ENCODE assay signal across 8 cellular contexts in genomic region chr6:32622545-32623401, GRCh38. TPM values are rescaled to one million over a fixed set of nuclear protein-coding genes. Genes with fewer than 3 reads are reported as not detected.
DNase-seq lines count a peak whose midpoint lies in the region; ATAC-seq and TF ChIP-seq lines count a peak whose summit lies in the region.

No MANE protein-coding gene starts in this region.

- H3K36me3 ChIP-seq in CD4-positive, alpha-beta memory T cell (ENCODE audit: insufficient read depth, low read length) = no peaks in the 10 kb centered on the region
- H3K36me3 ChIP-seq in left lung = no peaks in the 10 kb centered on the region

- in situ Hi-C loops in SK-MEL-5 (cut with HindIII; ENCODE audit: low pct_unique_long_range_greater_than_20kb, low sequenced_read_pairs) = no loop called here

- peak overlapping the region in 1 of 2 donors; percentile 30 for H3K4me3 ChIP-seq in CD4-positive, alpha-beta memory T cell (ENCODE audit: low read length in 2 of 2)
- H3K4me3 ChIP-seq in left lung (no peak overlapping the region), dorsolateral prefrontal cortex (no peak overlapping the region)

- H3K9me3 ChIP-seq in CD4-positive, alpha-beta memory T cell (ENCODE audit: control insufficient read depth in 1 of 2, low read length in 2 of 2) = no peaks in the 10 kb centered on the region
- H3K9me3 ChIP-seq in left lung = peaks cover 0 to 4% of the 10 kb centered on the region in 2 donors

- no peaks in the 10 kb centered on the region for H3K27me3 Mint-ChIP-seq in CD4-positive, alpha-beta memory T cell
- H3K27me3 Mint-ChIP-seq in type B pancreatic cell = no peaks in the 10 kb centered on the region

- H3K27me3 ChIP-seq in CD4-positive, alpha-beta memory T cell (ENCODE audit: insufficient read depth, low read length) = no peaks in the 10 kb centered on the region
- H3K27me3 ChIP-seq in left lung (no peaks in the 10 kb centered on the region), dorsolateral prefrontal cortex (no peaks in the 10 kb centered on the region)

- peak overlapping the region; percentile 85 for H3K27ac ChIP-seq in CD4-positive, alpha-beta memory T cell (ENCODE audit: low read depth, low read length)
- H3K27ac ChIP-seq in left lung = peak overlapping the region in 1 of 2 donors; percentile 71
- no peak overlapping the region for H3K27ac ChIP-seq in dorsolateral prefrontal cortex

- no peaks in the 10 kb centered on the region for H3K36me3 Mint-ChIP-seq in CD4-positive, alpha-beta memory T cell
- no peaks in the 10 kb centered on the region for H3K36me3 Mint-ChIP-seq in type B pancreatic cell

- peaks cover 37 to 68% (median 44%) of the 10 kb centered on the region in 4 donors for H3K4me1 Mint-ChIP-seq in CD4-positive, alpha-beta memory T cell
- H3K4me1 Mint-ChIP-seq in type B pancreatic cell (ENCODE audit: unreplicated experiment) = no peaks in the 10 kb centered on the region

- POLR2A ChIA-PET in CD4-positive, alpha-beta memory T cell (lab: Charles Lee; ENCODE audit: partially characterized antibody) = interaction anchor here (0.6 to 2.7 kb wide), 16 partner anchors 10 to 703 kb away, joined by 3 to 15 read pairs (median 4); partner anchors contain the start of genes HLA-DQB1, PSMB8 and TAP2

- peaks cover 0 to 6% (median 3%) of the 10 kb centered on the region in 8 donors for H3K9me3 Mint-ChIP-seq in CD4-positive, alpha-beta memory T cell
- no peaks in the 10 kb centered on the region for H3K9me3 Mint-ChIP-seq in type B pancreatic cell

- peak; percentile 71 to 90 (median 86) for DNase-seq in CD4-positive, alpha-beta memory T cell
- DNase-seq in GM19238 (ENCODE audit: insufficient read length, low spot score) (peak; percentile 26), SK-MEL-5 (ENCODE audit: low read depth, low spot score) (peak; percentile 54), astrocyte of the hippocampus (ENCODE audit: low read depth, low spot score) (peak; percentile 39), left lung (no peak), type B pancreatic cell (ENCODE audit: extremely low spot score, unreplicated experiment) (no peak), dorsolateral prefrontal cortex (no peak)

- intact Hi-C loops in CD4-positive, alpha-beta memory T cell (cut with micrococcal nuclease) = loop anchor here (1.0 to 10.0 kb wide), 7 partner anchors 12 to 232 kb away; partner anchors contain the start of genes HLA-DRB1, PSMB9 and TAP1
- intact Hi-C loops in left lung (cut with DNase I) (no loop called here), dorsolateral prefrontal cortex (cut with DNase I) (no loop called here)

- H3K4me1 ChIP-seq in CD4-positive, alpha-beta memory T cell (ENCODE audit: insufficient read depth, low read length) = peaks cover 53% of the 10 kb centered on the region
- H3K4me1 ChIP-seq in left lung = peaks cover 0 to 18% of the 10 kb centered on the region in 2 donors

- TF ChIP-seq CTCF in left lung (IDR thresholded peaks at IDR 0.05) (peak in 1 of 2 donors; percentile 76), type B pancreatic cell (conservative IDR thresholded peaks at IDR 0.05) (peak; percentile 78), dorsolateral prefrontal cortex (IDR thresholded peaks at IDR 0.05 in 54 of 56, conservative IDR thresholded peaks at IDR 0.05 in 2 of 56; ENCODE audit: low read depth in 1 of 56, partially characterized antibody in 56 of 56) (peak in 27 of 56 donors; percentile 9 to 59 (median 39))

- H3K27ac Mint-ChIP-seq in CD4-positive, alpha-beta memory T cell = peak overlapping the region; percentile 82 to 99 (median 95)
- no peak overlapping the region for H3K27ac Mint-ChIP-seq in type B pancreatic cell

- CTCF ChIA-PET in CD4-positive, alpha-beta memory T cell (lab: Charles Lee; ENCODE audit: partially characterized antibody) = interaction anchor here (0.8 to 2.4 kb wide), 15 partner anchors 9 to 209 kb away, joined by 3 to 10 read pairs (median 5); partner anchors contain the start of gene HLA-DQB1

- ATAC-seq in HG03108 (IDR thresholded peaks at IDR 0.05; ENCODE audit: unreplicated experiment) = peak; percentile 63
- ATAC-seq in left lung = peak; percentile 95

- H3K4me3 Mint-ChIP-seq in CD4-positive, alpha-beta memory T cell = peak overlapping the region; percentile 28 to 75 (median 71)
- no peak overlapping the region for H3K4me3 Mint-ChIP-seq in type B pancreatic cell

RNA-seq across cellular contexts. Expression of gene HLA-DQA1, which starts 14.4 kb away (rescaled TPM):
- 1 to 10 TPM; 5.8 to 6.7 TPM for total RNA-seq in CD4-positive, alpha-beta memory T cell
- 1 to 10 TPM in 1 of 2 donors, not detected in 1; 4.7 TPM for polyA plus RNA-seq in CD4-positive, alpha-beta memory T cell
- total RNA-seq in SK-MEL-5 (2014; rRNA removed; shearing (Covaris generic)) = 0.08 and 0.37 TPM in 2 replicates
- 2.4 and 3.1 TPM in 2 replicates for polyA plus RNA-seq in SK-MEL-5 (2015; cell fraction: cytosol; rRNA removed)
- polyA plus RNA-seq in SK-MEL-5 (2015; cell fraction: nucleus; rRNA removed) = 0.26 and 0.52 TPM in 2 replicates
- total RNA-seq in left lung (100 to 1,000 TPM; 137 to 200 TPM), type B pancreatic cell (ENCODE audit: low replicate concordance) (not detected in 2 replicates), dorsolateral prefrontal cortex (10 to 100 TPM in 36 of 120 experiments, 1 to 10 TPM in 78, under 1 TPM in 4, not detected in 2; 0.47 to 30.3 (median 6.0) TPM)

RNA-seq across cellular contexts. Expression of gene HLA-DRB1, which starts 33.1 kb away (rescaled TPM):
- total RNA-seq in CD4-positive, alpha-beta memory T cell = 10 to 100 TPM; 14.2 to 14.3 TPM
- polyA plus RNA-seq in CD4-positive, alpha-beta memory T cell = 10 to 100 TPM in 1 of 2 donors, 1 to 10 TPM in 1; 6.9 to 31.6 TPM
- 2.0 and 2.1 TPM in 2 replicates for total RNA-seq in SK-MEL-5 (2014; rRNA removed; shearing (Covaris generic))
- 9.3 and 11.0 TPM in 2 replicates for polyA plus RNA-seq in SK-MEL-5 (2015; cell fraction: cytosol; rRNA removed)
- 0.87 and 4.7 TPM in 2 replicates for polyA plus RNA-seq in SK-MEL-5 (2015; cell fraction: nucleus; rRNA removed)
- total RNA-seq in left lung (100 to 1,000 TPM; 418 to 665 TPM), type B pancreatic cell (ENCODE audit: low replicate concordance) (24.3 and 88.9 TPM in 2 replicates), dorsolateral prefrontal cortex (100 to 1,000 TPM in 1 of 120 experiments, 10 to 100 TPM in 115, 1 to 10 TPM in 4; 6.3 to 132 (median 29.0) TPM)

RNA-seq across cellular contexts. Expression of gene HLA-DQB1, which starts 43.7 kb away (rescaled TPM):
- total RNA-seq in CD4-positive, alpha-beta memory T cell = 1 to 10 TPM; 6.3 to 9.9 TPM
- 10 to 100 TPM in 1 of 2 donors, 1 to 10 TPM in 1; 1.4 to 11.1 TPM for polyA plus RNA-seq in CD4-positive, alpha-beta memory T cell
- total RNA-seq in SK-MEL-5 (2014; rRNA removed; shearing (Covaris generic)) = 1.0 and 2.7 TPM in 2 replicates
- polyA plus RNA-seq in SK-MEL-5 (2015; cell fraction: cytosol; rRNA removed) = 4.1 and 4.6 TPM in 2 replicates
- 5.0 and 8.5 TPM in 2 replicates for polyA plus RNA-seq in SK-MEL-5 (2015; cell fraction: nucleus; rRNA removed)
- total RNA-seq in left lung (100 to 1,000 TPM in 1 of 2 donors, 10 to 100 TPM in 1; 56.8 to 172 TPM), type B pancreatic cell (ENCODE audit: low replicate concordance) (5.1 and 12.8 TPM in 2 replicates), dorsolateral prefrontal cortex (10 to 100 TPM in 66 of 120 experiments, 1 to 10 TPM in 47, under 1 TPM in 7; 0.44 to 49.7 (median 12.7) TPM)

Comparison
In these comparisons a context has a peak if more than half of its experiments do, and no peak if none do; other contexts are left out.
1. DNase-seq: peak in CD4-positive, alpha-beta memory T cell (5 of 5), GM19238 (single experiment), SK-MEL-5 (single experiment) and astrocyte of the hippocampus (single experiment); none in left lung (0 of 2), type B pancreatic cell (single experiment) and dorsolateral prefrontal cortex (0 of 10).
2. RNA of gene HLA-DQA1, which starts 14.4 kb away (total RNA-seq): 137 to 200 TPM in left lung; 5.8 to 6.7 TPM in CD4-positive, alpha-beta memory T cell, 0.47 to 30.3 TPM in dorsolateral prefrontal cortex, 0.08 to 0.37 TPM in SK-MEL-5 and not detected in type B pancreatic cell; every median in the first group is over 4 times any median in the second.